In the genomic region with DNA sequence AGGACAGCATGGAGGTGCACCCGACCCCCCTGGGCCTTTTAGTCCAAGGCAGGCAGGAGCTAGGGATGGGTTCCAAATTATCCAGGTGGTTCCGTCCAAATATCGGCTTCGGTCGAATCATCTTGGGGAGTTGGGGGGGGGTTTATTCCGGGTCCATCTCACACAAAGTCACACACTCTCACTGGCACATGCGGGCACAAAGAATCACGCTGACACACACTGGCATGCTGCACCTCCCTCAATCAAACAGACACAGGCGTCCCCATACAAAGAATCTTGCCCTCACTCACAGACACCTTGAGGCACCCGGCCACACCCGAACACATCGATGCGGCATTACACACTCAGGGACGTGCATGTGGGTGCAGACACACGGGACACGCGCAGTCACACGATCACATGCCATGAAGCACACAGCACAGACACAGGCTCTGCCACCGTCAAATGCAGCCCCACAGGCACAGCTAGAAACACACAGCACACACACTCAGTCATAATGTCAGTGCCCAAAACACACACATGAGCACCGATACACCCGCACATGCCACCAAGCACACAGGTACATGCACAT, we compare ENCODE assay signal across 22 cellular contexts. TPM values are rescaled to one million over a fixed set of nuclear protein-coding genes. Genes with fewer than 3 reads are reported as not detected.
DNase-seq lines count a peak whose midpoint lies in the region; ATAC-seq and TF ChIP-seq lines count a peak whose summit lies in the region.
"Had no signal": no experiment of that assay in that cellular context is flagged by ENCODE, and none has a peak within 500 bp of the region (broad histone marks: within the 10 kb centered on the region; RNA-seq: fewer than 3 reads in every experiment).

No MANE protein-coding gene starts in this region.

- H3K4me1 ChIP-seq in esophagus squamous epithelium (peaks cover 72 to 100% (median 93%) of the 10 kb centered on the region in 3 donors), sigmoid colon (peaks cover 0 to 99% (median 94%) of the 10 kb centered on the region in 4 donors)

- ATAC-seq in stimulated activated naive CD8-positive, alpha-beta T cell treated with anti-CD3 and anti-CD28 coated beads, Interleukin-15, Interleukin-2, amounts not matched to agents 100 U/mL and 50 U/mL, for 24 hours: no peak
- ATAC-seq in GM21367 (IDR thresholded peaks at IDR 0.05; ENCODE audit: unreplicated experiment): no peak
- ATAC-seq: activated T-cell treated with anti-CD3 and anti-CD28 coated beads, Interleukin-2, amount 50 U/mL, for 4 hours; Panc1; stimulated activated effector memory CD8-positive, alpha-beta T cell treated with anti-CD3 and anti-CD28 coated beads, Interleukin-12 subunit alpha, Interleukin-12 subunit beta, amount 100 ng/mL, for 72 hours had no signal

- no peak overlapping the region for H3K4me3 Mint-ChIP-seq in stimulated activated naive CD8-positive, alpha-beta T cell treated with anti-CD3 and anti-CD28 coated beads, Interleukin-15, Interleukin-2, amounts not matched to agents 100 ng/mL and 50 ng/mL, for 24 hours
- H3K4me3 Mint-ChIP-seq: activated T-cell treated with anti-CD3 and anti-CD28 coated beads, Interleukin-2, amount 50 U/mL, for 4 hours; stimulated activated effector memory CD8-positive, alpha-beta T cell treated with anti-CD3 and anti-CD28 coated beads, Interleukin-12 subunit alpha, Interleukin-12 subunit beta, amount 100 ng/mL, for 72 hours; T-helper 1 cell treated with Interleukin-12 subunit alpha and Interleukin-12 subunit beta and Interleukin-4 antibody, amounts not matched to agents 30 μg/mL and 1 μg/mL, for 36 hours had no signal

- peak overlapping the region; percentile 23 to 64 (median 41) for H3K4me3 ChIP-seq in esophagus squamous epithelium
- peak overlapping the region; percentile 37 to 51 (median 43) for H3K4me3 ChIP-seq in sigmoid colon
- no peak overlapping the region for H3K4me3 ChIP-seq in foreskin fibroblast (ENCODE audit: low read depth in 1 of 2, low read length in 2 of 2)

- no peaks in the 10 kb centered on the region for H3K27me3 ChIP-seq in esophagus squamous epithelium
- H3K27me3 ChIP-seq in sigmoid colon: no peaks in the 10 kb centered on the region
- H3K27me3 ChIP-seq: adrenal gland had no signal

- 34 to 61% methylated on average over 14 to 16 of the region's 21 CpGs for WGBS in esophagus squamous epithelium, 2 donors
- 87 to 89% methylated on average over 21 of the region's 21 CpGs for WGBS in sigmoid colon, 2 donors

- H3K9me3 Mint-ChIP-seq in stimulated activated naive CD8-positive, alpha-beta T cell treated with anti-CD3 and anti-CD28 coated beads, Interleukin-15, Interleukin-2, amounts not matched to agents 100 ng/mL and 50 ng/mL, for 24 hours: no peaks in the 10 kb centered on the region
- H3K9me3 Mint-ChIP-seq: activated T-cell treated with anti-CD3 and anti-CD28 coated beads, Interleukin-2, amount 50 U/mL, for 4 hours; stimulated activated effector memory CD8-positive, alpha-beta T cell treated with anti-CD3 and anti-CD28 coated beads, Interleukin-12 subunit alpha, Interleukin-12 subunit beta, amount 100 ng/mL, for 72 hours; T-helper 1 cell treated with Interleukin-12 subunit alpha and Interleukin-12 subunit beta and Interleukin-4 antibody, amounts not matched to agents 30 μg/mL and 1 μg/mL, for 36 hours had no signal

- no peaks in the 10 kb centered on the region for H3K27me3 Mint-ChIP-seq in stimulated activated naive CD8-positive, alpha-beta T cell treated with anti-CD3 and anti-CD28 coated beads, Interleukin-15, Interleukin-2, amounts not matched to agents 100 ng/mL and 50 ng/mL, for 24 hours

- intact Hi-C loops in esophagus squamous epithelium (cut with DNase I): no loop called here
- intact Hi-C loops in sigmoid colon (cut with DNase I): no loop called here

- H3K27ac ChIP-seq in esophagus squamous epithelium: peak overlapping the region; percentile 91 to 98 (median 94)
- H3K27ac ChIP-seq in sigmoid colon: peak overlapping the region; percentile 92 to 98 (median 98)

- TF ChIP-seq CTCF in esophagus squamous epithelium (IDR thresholded peaks at IDR 0.05): no peak
- no peak for TF ChIP-seq CTCF in sigmoid colon (IDR thresholded peaks at IDR 0.05)
- TF ChIP-seq CTCF in foreskin fibroblast (IDR thresholded peaks at IDR 0.05; ENCODE audit: low read depth, low read length): no peak

- TF ChIP-seq POLR2A in esophagus squamous epithelium (IDR thresholded peaks at IDR 0.05): no peak
- no peak for TF ChIP-seq POLR2A in sigmoid colon (IDR thresholded peaks at IDR 0.05)

- no peak for DNase-seq in stimulated activated naive CD8-positive, alpha-beta T cell treated with anti-CD3 and anti-CD28 coated beads, Interleukin-15, Interleukin-2, amounts not matched to agents 100 U/mL and 50 U/mL, for 24 hours
- DNase-seq in esophagus squamous epithelium (lab: John Stamatoyannopoulos, UW) (no peak), sigmoid colon (peak; percentile 68), T-helper 1 cell (no peak), foreskin fibroblast (no peak), NOMO-1 treated with dmso at 0.1 percent for 144 hours (lab: John Stamatoyannopoulos, UW; ENCODE audit: unreplicated experiment) (no peak)
- DNase-seq: activated CD4-positive, alpha-beta T cell treated with anti-CD3 and anti-CD28 coated beads for 4 hours; activated T-cell treated with anti-CD3 and anti-CD28 coated beads, Interleukin-2, amount 50 U/mL, for 4 hours; adrenal gland; HCEC 1CT; naive B cell; NCI-H1694 treated with DMSO at 0.1 percent for 48 hours; NCI-H524 treated with DMSO at 0.1 percent for 48 hours; retina; stimulated activated CD4-positive, alpha-beta T cell treated with anti-CD3 and anti-CD28 coated beads, Interleukin-4, amount 100 ng/mL, for 24 hours had no signal

- no peaks in the 10 kb centered on the region for H3K4me1 Mint-ChIP-seq in stimulated activated naive CD8-positive, alpha-beta T cell treated with anti-CD3 and anti-CD28 coated beads, Interleukin-15, Interleukin-2, amounts not matched to agents 100 ng/mL and 50 ng/mL, for 24 hours (ENCODE audit: low read depth)
- H3K4me1 Mint-ChIP-seq: stimulated activated effector memory CD8-positive, alpha-beta T cell treated with anti-CD3 and anti-CD28 coated beads, Interleukin-12 subunit alpha, Interleukin-12 subunit beta, amount 100 ng/mL, for 72 hours had no signal

- TF ChIP-seq EP300 in sigmoid colon (IDR thresholded peaks at IDR 0.05): no peak

- H3K27ac Mint-ChIP-seq in stimulated activated naive CD8-positive, alpha-beta T cell treated with anti-CD3 and anti-CD28 coated beads, Interleukin-15, Interleukin-2, amounts not matched to agents 100 ng/mL and 50 ng/mL, for 24 hours: peak overlapping the region; percentile 11
- H3K27ac Mint-ChIP-seq: naive B cell; stimulated activated effector memory CD8-positive, alpha-beta T cell treated with anti-CD3 and anti-CD28 coated beads, Interleukin-12 subunit alpha, Interleukin-12 subunit beta, amount 100 ng/mL, for 72 hours; T-helper 1 cell treated with Interleukin-12 subunit alpha and Interleukin-12 subunit beta and Interleukin-4 antibody, amounts not matched to agents 30 μg/mL and 1 μg/mL, for 36 hours had no signal

- H3K36me3 Mint-ChIP-seq in stimulated activated naive CD8-positive, alpha-beta T cell treated with anti-CD3 and anti-CD28 coated beads, Interleukin-15, Interleukin-2, amounts not matched to agents 100 ng/mL and 50 ng/mL, for 24 hours (ENCODE audit: low read depth): peaks cover 4% of the 10 kb centered on the region
- H3K36me3 Mint-ChIP-seq: naive B cell; stimulated activated effector memory CD8-positive, alpha-beta T cell treated with anti-CD3 and anti-CD28 coated beads, Interleukin-12 subunit alpha, Interleukin-12 subunit beta, amount 100 ng/mL, for 72 hours had no signal

- H3K36me3 ChIP-seq in esophagus squamous epithelium: no peaks in the 10 kb centered on the region
- H3K36me3 ChIP-seq in sigmoid colon: peaks cover 0 to 6% (median 0%) of the 10 kb centered on the region in 4 donors
- H3K36me3 ChIP-seq: adrenal gland had no signal

- H3K9me3 ChIP-seq in esophagus squamous epithelium (no peaks in the 10 kb centered on the region), sigmoid colon (no peaks in the 10 kb centered on the region)
- H3K9me3 ChIP-seq: adrenal gland had no signal

RNA-seq across cellular contexts. Expression of a gene that starts 7.8 kb away (rescaled TPM):
- total RNA-seq in esophagus squamous epithelium: 10 to 100 TPM; 32.3 to 81.2 (median 51.6) TPM
- 100 to 1,000 TPM in 1 of 4 donors, 10 to 100 TPM in 3; 44.1 to 104 (median 58.5) TPM for total RNA-seq in sigmoid colon
- polyA plus RNA-seq in sigmoid colon: 10 to 100 TPM; 10.6 to 28.2 (median 22.2) TPM

RNA-seq across cellular contexts. Expression of a gene that starts 33.7 kb away (rescaled TPM):
- not detected for total RNA-seq in esophagus squamous epithelium
- total RNA-seq in sigmoid colon: 1 to 10 TPM; 1.2 to 2.0 (median 1.7) TPM
- under 1 TPM in 1 of 3 donors, not detected in 2; 0.13 TPM for polyA plus RNA-seq in sigmoid colon
- total RNA-seq: activated T-cell treated with anti-CD3 and anti-CD28 coated beads, Interleukin-2, amount 50 U/mL, for 4 hours; kidney epithelial cell had no signal
- polyA plus RNA-seq: AG04450 had no signal

RNA-seq across cellular contexts. Expression of a gene that starts 46.0 kb away (rescaled TPM):
- total RNA-seq in esophagus squamous epithelium (10 to 100 TPM; 34.4 to 59.7 (median 44.9) TPM), sigmoid colon (10 to 100 TPM; 36.0 to 65.8 (median 53.5) TPM)
- 10 to 100 TPM; 23.6 to 32.1 (median 28.2) TPM for polyA plus RNA-seq in sigmoid colon

RNA-seq across cellular contexts. Expression of a gene that starts 57.4 kb away (rescaled TPM):
- 10 to 100 TPM; 67.7 to 87.4 (median 82.4) TPM for total RNA-seq in esophagus squamous epithelium
- total RNA-seq in sigmoid colon: 100 to 1,000 TPM in 3 of 4 donors, 10 to 100 TPM in 1; 98.8 to 133 (median 117) TPM
- polyA plus RNA-seq in sigmoid colon: 10 to 100 TPM; 58.7 to 99.3 (median 70.9) TPM

Comparison
In these comparisons a context has a peak if more than half of its experiments do, and no peak if none do; other contexts are left out.
1. H3K4me3 ChIP-seq: peak in esophagus squamous epithelium (4 of 4) and sigmoid colon (4 of 4); none in foreskin fibroblast (0 of 2).